ENCODE assay signal across 11 cellular contexts in the genomic region with DNA sequence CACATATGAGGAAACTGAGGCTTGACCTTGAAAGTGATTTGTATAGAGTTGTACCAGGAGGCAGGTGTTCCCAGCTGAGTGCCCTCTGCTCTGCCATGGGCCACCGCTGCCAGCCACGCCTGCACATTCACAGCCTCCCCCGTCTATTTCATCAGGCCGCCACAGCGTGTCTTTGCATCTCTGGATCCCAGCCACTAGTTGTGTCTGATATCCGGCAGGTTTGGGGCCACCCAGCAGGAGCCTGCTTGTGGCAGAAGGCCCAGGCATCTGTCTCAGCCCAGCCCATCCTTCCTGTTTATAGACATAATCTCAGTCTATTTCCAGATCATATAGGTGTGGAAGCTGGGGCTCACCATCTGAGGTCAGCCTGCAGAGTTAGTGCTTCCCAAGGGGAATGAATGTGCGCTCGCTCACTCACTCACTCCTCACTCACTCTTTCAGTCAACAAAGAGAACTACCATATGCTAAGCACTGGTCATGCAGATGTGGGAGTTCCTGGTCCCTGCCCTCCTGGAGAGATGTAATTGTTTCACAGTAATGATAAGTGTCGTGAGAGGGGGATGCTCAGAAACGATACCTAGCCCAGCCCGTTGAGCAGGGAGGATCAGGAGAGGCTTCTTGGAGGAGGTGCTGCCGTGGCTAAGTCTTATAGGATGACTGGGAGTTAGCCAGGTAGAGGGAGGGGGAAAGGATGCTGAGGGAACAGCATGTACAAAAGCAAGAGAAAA.
DNase-seq lines count a peak whose midpoint lies in the region; ATAC-seq, FAIRE-seq and TF ChIP-seq lines count a peak whose summit lies in the region.
"Had no signal": no experiment of that assay in that cellular context is flagged by ENCODE, and none has a peak within 500 bp of the region (broad histone marks: within the 10 kb centered on the region; RNA-seq: fewer than 3 reads in every experiment).

No MANE protein-coding gene starts in this region.

- no peaks in the 10 kb centered on the region for H3K36me3 ChIP-seq in CD4-positive, alpha-beta memory T cell (ENCODE audit: insufficient read depth, low read length)
- peaks cover 12% of the 10 kb centered on the region for H3K36me3 ChIP-seq in lower lobe of right lung

- no peaks in the 10 kb centered on the region for H3K27me3 Mint-ChIP-seq in CD4-positive, alpha-beta memory T cell
- peaks cover 3% of the 10 kb centered on the region for H3K27me3 Mint-ChIP-seq in mesothelial cell of epicardium (ENCODE audit: low read depth)

- no peaks in the 10 kb centered on the region for H3K9me3 ChIP-seq in CD4-positive, alpha-beta memory T cell (ENCODE audit: control insufficient read depth in 1 of 2, low read length in 2 of 2)
- H3K9me3 ChIP-seq in lower lobe of right lung = no peaks in the 10 kb centered on the region

- peaks cover 0 to 4% (median 0%) of the 10 kb centered on the region in 8 donors for H3K9me3 Mint-ChIP-seq in CD4-positive, alpha-beta memory T cell
- H3K9me3 Mint-ChIP-seq in activated naive CD4-positive, alpha-beta T cell treated with anti-CD3 and anti-CD28 coated beads, Interleukin-2, amount 50 U/mL, for 72 hours = peaks cover 0 to 4% of the 10 kb centered on the region in 2 donors
- no peaks in the 10 kb centered on the region for H3K9me3 Mint-ChIP-seq in mesothelial cell of epicardium
- H3K9me3 Mint-ChIP-seq: natural killer cell treated with Interleukin-12 subunit alpha and Interleukin-12 subunit beta and Interleukin-15 and Interleukin-18, amount 100 ng/mL, for 72 hours had no signal

- CTCF ChIA-PET in CD4-positive, alpha-beta memory T cell (lab: Charles Lee; ENCODE audit: partially characterized antibody) = interaction anchor here (0.7 kb wide), 1 partner anchor 88 kb away, joined by 4 read pairs; no protein-coding TSS in a partner anchor

- intact Hi-C loops in CD4-positive, alpha-beta memory T cell (cut with micrococcal nuclease) = no loop called here
- intact Hi-C loops in lower lobe of right lung (cut with DNase I) = no loop called here

- no peak overlapping the region for H3K27ac ChIP-seq in CD4-positive, alpha-beta memory T cell (ENCODE audit: low read depth, low read length)
- peak overlapping the region; percentile 38 for H3K27ac ChIP-seq in lower lobe of right lung

- no peak overlapping the region for H3K4me3 ChIP-seq in CD4-positive, alpha-beta memory T cell (ENCODE audit: low read length in 2 of 2)
- H3K4me3 ChIP-seq in lower lobe of right lung = no peak overlapping the region

- H3K27me3 ChIP-seq in CD4-positive, alpha-beta memory T cell (ENCODE audit: insufficient read depth, low read length) = no peaks in the 10 kb centered on the region
- no peaks in the 10 kb centered on the region for H3K27me3 ChIP-seq in lower lobe of right lung (ENCODE audit: low read depth)

- peak overlapping the region; percentile 42 to 90 (median 80) for H3K27ac Mint-ChIP-seq in CD4-positive, alpha-beta memory T cell
- no peak overlapping the region for H3K27ac Mint-ChIP-seq in activated naive CD4-positive, alpha-beta T cell treated with anti-CD3 and anti-CD28 coated beads, Interleukin-2, amount 50 U/mL, for 72 hours
- no peak overlapping the region for H3K27ac Mint-ChIP-seq in mesothelial cell of epicardium
- H3K27ac Mint-ChIP-seq: natural killer cell treated with Interleukin-12 subunit alpha and Interleukin-12 subunit beta and Interleukin-15 and Interleukin-18, amount 100 ng/mL, for 72 hours had no signal

- H3K36me3 Mint-ChIP-seq in CD4-positive, alpha-beta memory T cell = no peaks in the 10 kb centered on the region
- peaks cover 0 to 2% of the 10 kb centered on the region in 2 donors for H3K36me3 Mint-ChIP-seq in activated naive CD4-positive, alpha-beta T cell treated with anti-CD3 and anti-CD28 coated beads, Interleukin-2, amount 50 U/mL, for 72 hours
- H3K36me3 Mint-ChIP-seq in mesothelial cell of epicardium = no peaks in the 10 kb centered on the region
- H3K36me3 Mint-ChIP-seq: natural killer cell treated with Interleukin-12 subunit alpha and Interleukin-12 subunit beta and Interleukin-15 and Interleukin-18, amount 100 ng/mL, for 72 hours had no signal

- DNase-seq in CD4-positive, alpha-beta memory T cell = peak in 3 of 5 donors; percentile 31 to 43 (median 42)
- DNase-seq in NCI-H2171 treated with DMSO at 0.1 percent for 48 hours (lab: John Stamatoyannopoulos, UW) (peak; percentile 68), lower lobe of right lung (no peak), NCI-H82 (lab: John Stamatoyannopoulos, UW) (no peak), mesothelial cell of epicardium (ENCODE audit: low spot score in 2 of 2, unreplicated experiment in 2 of 2) (no peak), HTR-8/SVneo (ENCODE audit: insufficient read length, low spot score) (no peak), NCI-H1930 (lab: John Stamatoyannopoulos, UW) (no peak)
- DNase-seq in activated naive CD4-positive, alpha-beta T cell treated with anti-CD3 and anti-CD28 coated beads, Interleukin-2, amount 50 U/mL, for 72 hours (ENCODE audit: low spot score in 2 of 2) = no peak
- DNase-seq: amniotic stem cell had no signal

- peaks cover 68% of the 10 kb centered on the region for H3K4me1 ChIP-seq in CD4-positive, alpha-beta memory T cell (ENCODE audit: insufficient read depth, low read length)
- H3K4me1 ChIP-seq in lower lobe of right lung = peaks cover 61% of the 10 kb centered on the region

- POLR2A ChIA-PET in CD4-positive, alpha-beta memory T cell (lab: Charles Lee; ENCODE audit: partially characterized antibody) = interaction anchor here (1.3 to 1.4 kb wide), 2 partner anchors 21 to 42 kb away, joined by 3 read pairs; no protein-coding TSS in a partner anchor

- H3K4me1 Mint-ChIP-seq in CD4-positive, alpha-beta memory T cell = peaks cover 32 to 62% (median 49%) of the 10 kb centered on the region in 4 donors
- H3K4me1 Mint-ChIP-seq in mesothelial cell of epicardium = peaks cover 24% of the 10 kb centered on the region

- no peak for FAIRE-seq in HTR-8/SVneo (lab: Jason Lieb, UNC)
- FAIRE-seq: frontal cortex had no signal

- TF ChIP-seq CTCF in lower lobe of right lung (IDR thresholded peaks at IDR 0.05) (no peak), mesothelial cell of epicardium (IDR thresholded peaks at IDR 0.05; ENCODE audit: unreplicated experiment) (no peak)

- H3K4me3 Mint-ChIP-seq in CD4-positive, alpha-beta memory T cell = peak overlapping the region; percentile 22 to 67 (median 50)
- no peak overlapping the region for H3K4me3 Mint-ChIP-seq in mesothelial cell of epicardium
- H3K4me3 Mint-ChIP-seq: natural killer cell treated with Interleukin-12 subunit alpha and Interleukin-12 subunit beta and Interleukin-15 and Interleukin-18, amount 100 ng/mL, for 72 hours had no signal

- peak; percentile 12 to 24 for ATAC-seq in activated naive CD4-positive, alpha-beta T cell treated with anti-CD3 and anti-CD28 coated beads, Interleukin-2, amount 50 U/mL, for 72 hours
- peak in 1 of 2 donors; percentile 6 for ATAC-seq in lower lobe of right lung
- ATAC-seq: natural killer cell treated with Interleukin-12 subunit alpha and Interleukin-12 subunit beta and Interleukin-15 and Interleukin-18, amount 100 ng/mL, for 72 hours had no signal

Comparison
In these comparisons a context has a peak if more than half of its experiments do, and no peak if none do; other contexts are left out.
1. DNase-seq: peak in CD4-positive, alpha-beta memory T cell (3 of 5) and NCI-H2171 treated with DMSO at 0.1 percent for 48 hours (single experiment); none in activated naive CD4-positive, alpha-beta T cell treated with anti-CD3 and anti-CD28 coated beads, Interleukin-2, amount 50 U/mL, for 72 hours (0 of 2), lower lobe of right lung (single experiment), NCI-H82 (single experiment), mesothelial cell of epicardium (0 of 2), HTR-8/SVneo (single experiment) and NCI-H1930 (0 of 2).
2. H3K27ac Mint-ChIP-seq: peak in CD4-positive, alpha-beta memory T cell (7 of 7); none in activated naive CD4-positive, alpha-beta T cell treated with anti-CD3 and anti-CD28 coated beads, Interleukin-2, amount 50 U/mL, for 72 hours (0 of 2) and mesothelial cell of epicardium (single experiment).